In genomic region chrX:16946971-16947562, GRCh38 we compare ENCODE assay signal across 8 cellular contexts. TPM values are rescaled to one million over a fixed set of nuclear protein-coding genes. Genes with fewer than 3 reads are reported as not detected.
A peak's percentile ranks its signal among the peaks of the same experiment; 100 is the strongest.
DNase-seq lines count a peak whose midpoint lies in the region; ATAC-seq and TF ChIP-seq lines count a peak whose summit lies in the region.

No MANE protein-coding gene starts in this region.

- ATAC-seq in GM21528 (IDR thresholded peaks at IDR 0.05; ENCODE audit: low FRiP score, unreplicated experiment) = peak; percentile 11
- no peak for ATAC-seq in activated naive CD8-positive, alpha-beta T cell treated with anti-CD3 and anti-CD28 coated beads, Interleukin-2, amount 50 U/mL, for 24 hours

- H3K9me3 Mint-ChIP-seq in CD8-positive, alpha-beta memory T cell = peaks cover 0 to 3% (median 2%) of the 10 kb centered on the region in 5 donors
- no peaks in the 10 kb centered on the region for H3K9me3 Mint-ChIP-seq in activated naive CD8-positive, alpha-beta T cell treated with anti-CD3 and anti-CD28 coated beads, Interleukin-2, amount 50 U/mL, for 24 hours

- peaks cover under 1 to 20% of the 10 kb centered on the region in 2 donors for H3K27me3 Mint-ChIP-seq in CD8-positive, alpha-beta memory T cell
- H3K27me3 Mint-ChIP-seq in activated naive CD8-positive, alpha-beta T cell treated with anti-CD3 and anti-CD28 coated beads, Interleukin-2, amount 50 U/mL, for 24 hours = peaks cover 4% of the 10 kb centered on the region

- peak in 2 of 5 donors; percentile 1 to 11 for DNase-seq in CD8-positive, alpha-beta memory T cell
- DNase-seq in LNCaP clone FGC (ENCODE audit: low read depth) (no peak), kidney glomerular epithelial cell (lab: John Stamatoyannopoulos, UW) (no peak)
- peak; percentile 1 for DNase-seq in activated naive CD8-positive, alpha-beta T cell treated with anti-CD3 and anti-CD28 coated beads, Interleukin-2, amount 50 U/mL, for 24 hours
- DNase-seq in stimulated activated CD8-positive, alpha-beta memory T cell treated with anti-CD3 and anti-CD28 coated beads, Interleukin-4, amount 100 ng/mL, for 48 hours = peak; percentile 21
- no peak for DNase-seq in activated CD4-positive, CD25-positive, alpha-beta regulatory T cell (lab: John Stamatoyannopoulos, UW)

- no peaks in the 10 kb centered on the region for H3K27me3 ChIP-seq in CD8-positive, alpha-beta memory T cell (ENCODE audit: insufficient read depth, low read length, poor library complexity, severe bottlenecking)

- peak overlapping the region; percentile 81 to 91 (median 85) for H3K4me3 Mint-ChIP-seq in CD8-positive, alpha-beta memory T cell
- peak overlapping the region; percentile 73 for H3K4me3 Mint-ChIP-seq in activated naive CD8-positive, alpha-beta T cell treated with anti-CD3 and anti-CD28 coated beads, Interleukin-2, amount 50 U/mL, for 24 hours

- no peaks in the 10 kb centered on the region for H3K9me3 ChIP-seq in CD8-positive, alpha-beta memory T cell (ENCODE audit: low read length)
- H3K9me3 ChIP-seq in iPS-18c (ENCODE audit: control insufficient read depth, insufficient read depth, low read length) = peaks cover 3% of the 10 kb centered on the region

- POLR2A ChIA-PET in CD8-positive, alpha-beta memory T cell (lab: Charles Lee) = interaction anchor here (0.6 to 0.7 kb wide), 2 partner anchors 19 to 303 kb away, joined by 4 to 6 read pairs; no protein-coding TSS in a partner anchor

- no peak for TF ChIP-seq CTCF in LNCaP clone FGC (IDR thresholded peaks at IDR 0.05; ENCODE audit: control insufficient read depth, extremely low read depth, insufficient read depth)

- peak overlapping the region in 6 of 8 donors; percentile 17 to 92 (median 57) for H3K27ac Mint-ChIP-seq in CD8-positive, alpha-beta memory T cell
- no peak overlapping the region for H3K27ac Mint-ChIP-seq in activated naive CD8-positive, alpha-beta T cell treated with anti-CD3 and anti-CD28 coated beads, Interleukin-2, amount 50 U/mL, for 24 hours

- H3K4me1 ChIP-seq in CD8-positive, alpha-beta memory T cell (ENCODE audit: insufficient read depth, low read length) = peaks cover 8% of the 10 kb centered on the region

- H3K4me1 Mint-ChIP-seq in CD8-positive, alpha-beta memory T cell = peaks cover 3 to 8% (median 6%) of the 10 kb centered on the region in 3 donors
- H3K4me1 Mint-ChIP-seq in activated naive CD8-positive, alpha-beta T cell treated with anti-CD3 and anti-CD28 coated beads, Interleukin-2, amount 50 U/mL, for 24 hours = peaks cover 3% of the 10 kb centered on the region

- no peak overlapping the region for H3K27ac ChIP-seq in CD8-positive, alpha-beta memory T cell (ENCODE audit: low read depth, low read length)

- H3K36me3 ChIP-seq in CD8-positive, alpha-beta memory T cell (ENCODE audit: insufficient read depth, low read length) = no peaks in the 10 kb centered on the region

- H3K36me3 Mint-ChIP-seq in CD8-positive, alpha-beta memory T cell = peaks cover 0 to 2% (median 0%) of the 10 kb centered on the region in 3 donors
- no peaks in the 10 kb centered on the region for H3K36me3 Mint-ChIP-seq in activated naive CD8-positive, alpha-beta T cell treated with anti-CD3 and anti-CD28 coated beads, Interleukin-2, amount 50 U/mL, for 24 hours (ENCODE audit: low read depth)

- H3K4me3 ChIP-seq in CD8-positive, alpha-beta memory T cell (ENCODE audit: low read length) = peak overlapping the region; percentile 22
- H3K4me3 ChIP-seq in LNCaP clone FGC (ENCODE audit: low read depth, low read length) (peak overlapping the region; percentile 60), iPS-18c (ENCODE audit: insufficient read depth, low read depth, low read length) (peak overlapping the region; percentile 64)

- CTCF ChIA-PET in CD8-positive, alpha-beta memory T cell (lab: Charles Lee) = no interaction called here

RNA-seq across cellular contexts. Expression of gene REPS2, which starts 0.6 kb away (rescaled TPM):
- under 1 TPM; 0.11 to 0.49 TPM for total RNA-seq in CD8-positive, alpha-beta memory T cell
- 0.02 TPM for polyA plus RNA-seq in CD8-positive, alpha-beta memory T cell

Comparison
In these comparisons a context has a peak if more than half of its experiments do, and no peak if none do; other contexts are left out.
1. DNase-seq: peak in activated naive CD8-positive, alpha-beta T cell treated with anti-CD3 and anti-CD28 coated beads, Interleukin-2, amount 50 U/mL, for 24 hours (single experiment) and stimulated activated CD8-positive, alpha-beta memory T cell treated with anti-CD3 and anti-CD28 coated beads, Interleukin-4, amount 100 ng/mL, for 48 hours (single experiment); none in LNCaP clone FGC (single experiment), activated CD4-positive, CD25-positive, alpha-beta regulatory T cell (0 of 4) and kidney glomerular epithelial cell (single experiment).
2. Peak in every context shown above with its lines, with median percentiles within 50 percentile points of each other: H3K4me3 ChIP-seq.